ENCODE assay signal across 16 cellular contexts in genomic region chr9:29798599-29798998, GRCh38.
DNase-seq lines count a peak whose midpoint lies in the region; FAIRE-seq lines count a peak whose summit lies in the region.
"Had no signal": no experiment of that assay in that cellular context is flagged by ENCODE, and none has a peak within 500 bp of the region (broad histone marks: within the 10 kb centered on the region; RNA-seq: fewer than 3 reads in every experiment).

No MANE protein-coding gene starts in this region.

- H3K27ac ChIP-seq in SK-N-MC: no peak overlapping the region
- H3K27ac ChIP-seq in epithelial cell of prostate: peak overlapping the region; percentile 61
- H3K27ac ChIP-seq: BLaER1 had no signal

- H3K36me3 ChIP-seq in SK-N-MC (ENCODE audit: insufficient read depth, low read length): no peaks in the 10 kb centered on the region
- H3K36me3 ChIP-seq: BLaER1, HAP-1 had no signal

- H3K4me3 ChIP-seq in SK-N-MC: no peak overlapping the region
- H3K4me3 ChIP-seq: BLaER1, HAP-1 had no signal

- no peaks in the 10 kb centered on the region for H3K9me3 ChIP-seq in SK-N-MC (ENCODE audit: low read depth, low read length)
- H3K9me3 ChIP-seq: BLaER1, HAP-1 had no signal

- DNase-seq in SK-N-MC (ENCODE audit: low read depth, low spot score) (peak; percentile 12), epithelial cell of prostate (ENCODE audit: low read depth, low spot score) (no peak), frontal cortex (ENCODE audit: low spot score in 2 of 2) (no peak), activated gamma-delta T cell (lab: John Stamatoyannopoulos, UW) (no peak), activated gamma-delta T cell treated with Interleukin-2 at 50 U/mL for 16 hours (no peak), NOMO-1 (lab: John Stamatoyannopoulos, UW; ENCODE audit: unreplicated experiment in 2 of 2) (no peak)
- no peak for DNase-seq in activated CD8-positive, alpha-beta memory T cell treated with anti-CD3 and anti-CD28 coated beads, Interleukin-2, amount 50 U/mL, for 4 hours
- DNase-seq: AML-193; CD8-positive, alpha-beta memory T cell; GF-D8 had no signal

- peak; percentile 40 for FAIRE-seq in frontal cortex (lab: Jason Lieb, UNC)
- FAIRE-seq: GM19239, H1, HepG2, HTR-8/SVneo had no signal

- no peak overlapping the region for H3K9ac ChIP-seq in SK-N-MC (ENCODE audit: insufficient read length)
- H3K9ac ChIP-seq: BLaER1 had no signal
